1 cellular context compared by ENCODE assay signal in the genomic region with DNA sequence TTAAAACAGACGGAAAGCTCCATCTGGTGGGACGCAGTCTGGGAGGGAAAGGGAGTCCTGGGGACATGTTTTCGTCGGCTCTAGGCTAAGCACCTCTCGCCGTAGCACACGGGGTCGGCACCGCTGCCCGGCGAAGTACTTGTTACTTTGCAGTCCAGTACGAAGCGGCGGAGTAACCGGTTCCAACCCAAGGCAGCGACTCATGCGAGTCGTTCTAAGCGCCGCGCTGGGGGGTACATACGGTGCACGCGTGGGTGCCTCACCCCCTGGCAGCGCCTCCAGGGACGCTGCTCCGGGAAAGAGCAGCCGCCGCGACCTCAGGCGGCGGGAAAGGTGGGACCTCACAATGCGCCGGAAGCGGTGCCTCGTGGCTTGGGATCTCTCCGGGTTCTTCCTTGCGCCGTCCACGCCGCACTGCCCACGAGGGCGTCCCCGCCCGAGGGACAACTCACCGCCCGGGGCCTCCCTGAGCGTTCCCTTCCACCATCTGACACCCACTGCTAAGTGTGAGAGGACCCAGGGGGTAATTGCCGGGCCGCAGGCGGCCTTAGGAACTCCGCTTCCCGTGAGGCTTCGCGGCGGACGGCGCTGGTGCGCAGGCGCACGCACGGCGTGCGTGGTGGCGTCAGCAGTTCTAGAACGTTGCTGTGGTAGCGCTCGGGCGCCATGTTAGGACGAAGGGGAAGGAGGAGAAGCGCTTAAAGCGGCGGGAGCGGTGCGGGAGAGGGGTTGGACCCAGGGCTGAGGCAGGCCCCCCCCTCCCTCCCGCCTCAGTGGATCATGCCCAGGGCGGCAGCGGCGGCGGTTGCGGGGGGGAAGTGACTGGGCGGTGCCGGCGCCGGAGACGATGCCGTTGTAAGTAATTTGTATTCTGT.
TF ChIP-seq lines count a peak whose summit lies in the region.

A gene (plus strand): TSS at position 637 of the 875 bp plus-strand sequence. CDS start 211 bp downstream, at position 848.

TF ChIP-seq in HEK293, 187 proteins besides CTCF, POLR2A, EP300 and RAD21 (continued from another document and continues in another):
- TF ChIP-seq, protein P1, sequence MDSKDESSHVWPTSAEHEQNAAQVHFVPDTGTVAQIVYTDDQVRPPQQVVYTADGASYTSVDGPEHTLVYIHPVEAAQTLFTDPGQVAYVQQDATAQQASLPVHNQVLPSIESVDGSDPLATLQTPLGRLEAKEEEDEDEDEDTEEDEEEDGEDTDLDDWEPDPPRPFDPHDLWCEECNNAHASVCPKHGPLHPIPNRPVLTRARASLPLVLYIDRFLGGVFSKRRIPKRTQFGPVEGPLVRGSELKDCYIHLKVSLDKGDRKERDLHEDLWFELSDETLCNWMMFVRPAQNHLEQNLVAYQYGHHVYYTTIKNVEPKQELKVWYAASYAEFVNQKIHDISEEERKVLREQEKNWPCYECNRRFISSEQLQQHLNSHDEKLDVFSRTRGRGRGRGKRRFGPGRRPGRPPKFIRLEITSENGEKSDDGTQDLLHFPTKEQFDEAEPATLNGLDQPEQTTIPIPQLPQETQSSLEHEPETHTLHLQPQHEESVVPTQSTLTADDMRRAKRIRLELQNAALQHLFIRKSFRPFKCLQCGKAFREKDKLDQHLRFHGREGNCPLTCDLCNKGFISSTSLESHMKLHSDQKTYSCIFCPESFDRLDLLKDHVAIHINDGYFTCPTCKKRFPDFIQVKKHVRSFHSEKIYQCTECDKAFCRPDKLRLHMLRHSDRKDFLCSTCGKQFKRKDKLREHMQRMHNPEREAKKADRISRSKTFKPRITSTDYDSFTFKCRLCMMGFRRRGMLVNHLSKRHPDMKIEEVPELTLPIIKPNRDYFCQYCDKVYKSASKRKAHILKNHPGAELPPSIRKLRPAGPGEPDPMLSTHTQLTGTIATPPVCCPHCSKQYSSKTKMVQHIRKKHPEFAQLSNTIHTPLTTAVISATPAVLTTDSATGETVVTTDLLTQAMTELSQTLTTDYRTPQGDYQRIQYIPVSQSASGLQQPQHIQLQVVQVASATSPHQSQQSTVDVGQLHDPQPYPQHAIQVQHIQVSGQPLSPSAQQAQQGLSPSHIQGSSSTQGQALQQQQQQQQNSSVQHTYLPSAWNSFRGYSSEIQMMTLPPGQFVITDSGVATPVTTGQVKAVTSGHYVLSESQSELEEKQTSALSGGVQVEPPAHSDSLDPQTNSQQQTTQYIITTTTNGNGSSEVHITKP (tag by site-specific recombination; IDR thresholded peaks at IDR 0.05), result peak; percentile 98; the same call in 1 of the 2 replicates
- TF ChIP-seq, protein P2, sequence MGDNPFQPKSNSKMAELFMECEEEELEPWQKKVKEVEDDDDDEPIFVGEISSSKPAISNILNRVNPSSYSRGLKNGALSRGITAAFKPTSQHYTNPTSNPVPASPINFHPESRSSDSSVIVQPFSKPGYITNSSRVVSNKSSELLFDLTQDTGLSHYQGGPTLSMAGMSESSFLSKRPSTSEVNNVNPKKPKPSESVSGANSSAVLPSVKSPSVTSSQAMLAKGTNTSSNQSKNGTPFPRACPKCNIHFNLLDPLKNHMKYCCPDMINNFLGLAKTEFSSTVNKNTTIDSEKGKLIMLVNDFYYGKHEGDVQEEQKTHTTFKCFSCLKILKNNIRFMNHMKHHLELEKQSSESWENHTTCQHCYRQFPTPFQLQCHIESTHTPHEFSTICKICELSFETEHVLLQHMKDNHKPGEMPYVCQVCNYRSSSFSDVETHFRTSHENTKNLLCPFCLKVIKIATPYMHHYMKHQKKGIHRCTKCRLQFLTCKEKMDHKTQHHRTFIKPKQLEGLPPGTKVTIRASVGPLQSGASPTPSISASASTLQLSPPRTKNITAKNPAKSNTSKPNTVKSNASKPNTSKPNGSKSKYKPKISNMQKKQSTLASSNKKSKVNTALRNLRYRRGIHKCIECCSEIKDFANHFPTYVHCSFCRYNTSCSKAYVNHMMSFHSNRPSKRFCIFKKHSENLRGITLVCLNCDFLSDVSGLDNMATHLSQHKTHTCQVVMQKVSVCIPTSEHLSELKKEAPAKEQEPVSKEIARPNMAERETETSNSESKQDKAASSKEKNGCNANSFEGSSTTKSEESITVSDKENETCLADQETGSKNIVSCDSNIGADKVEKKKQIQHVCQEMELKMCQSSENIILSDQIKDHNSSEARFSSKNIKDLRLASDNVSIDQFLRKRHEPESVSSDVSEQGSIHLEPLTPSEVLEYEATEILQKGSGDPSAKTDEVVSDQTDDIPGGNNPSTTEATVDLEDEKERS (tag by site-specific recombination; IDR thresholded peaks at IDR 0.05), result no peak
- TF ChIP-seq IKZF3 (tag by site-specific recombination; IDR thresholded peaks at IDR 0.05) (peak; percentile 88), ZNF830 (tag by site-specific recombination; IDR thresholded peaks at IDR 0.05; ENCODE audit: low read depth) (no peak), ZNF48 (tag by site-specific recombination; IDR thresholded peaks at IDR 0.05) (no peak), ZNF302 (tag by site-specific recombination; IDR thresholded peaks at IDR 0.05; ENCODE audit: low read depth) (no peak), ZNF426 (tag by site-specific recombination; IDR thresholded peaks at IDR 0.05) (no peak), ZNF404 (tag by site-specific recombination; IDR thresholded peaks at IDR 0.05) (no peak), KLF1 (tag by site-specific recombination; IDR thresholded peaks at IDR 0.05) (peak; percentile 8), ZFHX2 (tag by site-specific recombination; conservative IDR thresholded peaks at IDR 0.05) (peak; percentile 79), ZNF114 (tag by site-specific recombination; IDR thresholded peaks at IDR 0.05) (no peak), ZNF2 (tag by site-specific recombination; IDR thresholded peaks at IDR 0.05) (peak; percentile 94), ZNF324 (tag by site-specific recombination; IDR thresholded peaks at IDR 0.05) (no peak), ZXDB (tag by site-specific recombination; IDR thresholded peaks at IDR 0.05) (peak; percentile 90), YY2 (tag by site-specific recombination; IDR thresholded peaks at IDR 0.05) (peak; percentile 40; the same call in 1 of the 2 replicates), ZNF24 (tag by site-specific recombination; IDR thresholded peaks at IDR 0.05) (peak; percentile 39; the same call in 1 of the 2 replicates), ZNF292 (tag by site-specific recombination; IDR thresholded peaks at IDR 0.05; ENCODE audit: borderline replicate concordance, low read depth) (no peak), ZNF701 (tag by site-specific recombination; IDR thresholded peaks at IDR 0.05) (no peak), SP3 (tag by site-specific recombination; IDR thresholded peaks at IDR 0.05) (no peak; the same call in 1 of the 2 replicates), ZNF174 (tag by site-specific recombination; IDR thresholded peaks at IDR 0.05) (no peak), MZF1 (tag by site-specific recombination; IDR thresholded peaks at IDR 0.05; ENCODE audit: borderline replicate concordance) (peak; percentile 29; the same call in 1 of the 2 replicates), SETDB1 (IDR thresholded peaks at IDR 0.05; ENCODE audit: insufficient read length, low read length) (no peak), ZSCAN16 (tag by site-specific recombination; IDR thresholded peaks at IDR 0.05) (no peak), ZNF501 (tag by site-specific recombination; IDR thresholded peaks at IDR 0.05) (peak; percentile 86; the same call in 1 of the 2 replicates), ZNF596 (tag by site-specific recombination; IDR thresholded peaks at IDR 0.05) (no peak; the same call in 1 of the 2 replicates), ZNF37A (tag by site-specific recombination; IDR thresholded peaks at IDR 0.05) (no peak), ZNF138 (tag by site-specific recombination; IDR thresholded peaks at IDR 0.05; ENCODE audit: borderline replicate concordance) (no peak), ZFP3 (tag by site-specific recombination; IDR thresholded peaks at IDR 0.05; ENCODE audit: low read depth) (no peak)
- TF ChIP-seq, protein P3, sequence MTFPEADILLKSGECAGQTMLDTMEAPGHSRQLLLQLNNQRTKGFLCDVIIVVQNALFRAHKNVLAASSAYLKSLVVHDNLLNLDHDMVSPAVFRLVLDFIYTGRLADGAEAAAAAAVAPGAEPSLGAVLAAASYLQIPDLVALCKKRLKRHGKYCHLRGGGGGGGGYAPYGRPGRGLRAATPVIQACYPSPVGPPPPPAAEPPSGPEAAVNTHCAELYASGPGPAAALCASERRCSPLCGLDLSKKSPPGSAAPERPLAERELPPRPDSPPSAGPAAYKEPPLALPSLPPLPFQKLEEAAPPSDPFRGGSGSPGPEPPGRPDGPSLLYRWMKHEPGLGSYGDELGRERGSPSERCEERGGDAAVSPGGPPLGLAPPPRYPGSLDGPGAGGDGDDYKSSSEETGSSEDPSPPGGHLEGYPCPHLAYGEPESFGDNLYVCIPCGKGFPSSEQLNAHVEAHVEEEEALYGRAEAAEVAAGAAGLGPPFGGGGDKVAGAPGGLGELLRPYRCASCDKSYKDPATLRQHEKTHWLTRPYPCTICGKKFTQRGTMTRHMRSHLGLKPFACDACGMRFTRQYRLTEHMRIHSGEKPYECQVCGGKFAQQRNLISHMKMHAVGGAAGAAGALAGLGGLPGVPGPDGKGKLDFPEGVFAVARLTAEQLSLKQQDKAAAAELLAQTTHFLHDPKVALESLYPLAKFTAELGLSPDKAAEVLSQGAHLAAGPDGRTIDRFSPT (tag by site-specific recombination; IDR thresholded peaks at IDR 0.05), result peak; percentile 93
- TF ChIP-seq, protein P4, sequence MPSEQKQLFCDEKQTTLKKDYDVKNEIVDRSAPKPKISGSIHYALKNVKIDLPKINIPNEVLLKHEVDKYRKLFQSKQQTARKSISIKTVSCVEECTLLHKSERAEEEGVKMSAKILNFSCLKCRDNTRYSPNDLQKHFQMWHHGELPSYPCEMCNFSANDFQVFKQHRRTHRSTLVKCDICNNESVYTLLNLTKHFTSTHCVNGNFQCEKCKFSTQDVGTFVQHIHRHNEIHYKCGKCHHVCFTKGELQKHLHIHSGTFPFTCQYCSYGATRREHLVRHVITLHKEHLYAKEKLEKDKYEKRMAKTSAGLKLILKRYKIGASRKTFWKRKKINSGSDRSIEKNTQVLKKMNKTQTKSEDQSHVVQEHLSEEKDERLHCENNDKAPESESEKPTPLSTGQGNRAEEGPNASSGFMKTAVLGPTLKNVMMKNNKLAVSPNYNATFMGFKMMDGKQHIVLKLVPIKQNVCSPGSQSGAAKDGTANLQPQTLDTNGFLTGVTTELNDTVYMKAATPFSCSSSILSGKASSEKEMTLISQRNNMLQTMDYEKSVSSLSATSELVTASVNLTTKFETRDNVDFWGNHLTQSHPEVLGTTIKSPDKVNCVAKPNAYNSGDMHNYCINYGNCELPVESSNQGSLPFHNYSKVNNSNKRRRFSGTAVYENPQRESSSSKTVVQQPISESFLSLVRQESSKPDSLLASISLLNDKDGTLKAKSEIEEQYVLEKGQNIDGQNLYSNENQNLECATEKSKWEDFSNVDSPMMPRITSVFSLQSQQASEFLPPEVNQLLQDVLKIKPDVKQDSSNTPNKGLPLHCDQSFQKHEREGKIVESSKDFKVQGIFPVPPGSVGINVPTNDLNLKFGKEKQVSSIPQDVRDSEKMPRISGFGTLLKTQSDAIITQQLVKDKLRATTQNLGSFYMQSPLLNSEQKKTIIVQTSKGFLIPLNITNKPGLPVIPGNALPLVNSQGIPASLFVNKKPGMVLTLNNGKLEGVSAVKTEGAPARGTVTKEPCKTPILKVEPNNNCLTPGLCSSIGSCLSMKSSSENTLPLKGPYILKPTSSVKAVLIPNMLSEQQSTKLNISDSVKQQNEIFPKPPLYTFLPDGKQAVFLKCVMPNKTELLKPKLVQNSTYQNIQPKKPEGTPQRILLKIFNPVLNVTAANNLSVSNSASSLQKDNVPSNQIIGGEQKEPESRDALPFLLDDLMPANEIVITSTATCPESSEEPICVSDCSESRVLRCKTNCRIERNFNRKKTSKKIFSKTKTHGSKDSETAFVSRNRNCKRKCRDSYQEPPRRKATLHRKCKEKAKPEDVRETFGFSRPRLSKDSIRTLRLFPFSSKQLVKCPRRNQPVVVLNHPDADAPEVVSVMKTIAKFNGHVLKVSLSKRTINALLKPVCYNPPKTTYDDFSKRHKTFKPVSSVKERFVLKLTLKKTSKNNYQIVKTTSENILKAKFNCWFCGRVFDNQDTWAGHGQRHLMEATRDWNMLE (tag by site-specific recombination; conservative IDR thresholded peaks at IDR 0.05; ENCODE audit: low read depth), result 0 out of 2 replicates have a peak, but pooled peaks have one; percentile 33
- TF ChIP-seq, protein P5, sequence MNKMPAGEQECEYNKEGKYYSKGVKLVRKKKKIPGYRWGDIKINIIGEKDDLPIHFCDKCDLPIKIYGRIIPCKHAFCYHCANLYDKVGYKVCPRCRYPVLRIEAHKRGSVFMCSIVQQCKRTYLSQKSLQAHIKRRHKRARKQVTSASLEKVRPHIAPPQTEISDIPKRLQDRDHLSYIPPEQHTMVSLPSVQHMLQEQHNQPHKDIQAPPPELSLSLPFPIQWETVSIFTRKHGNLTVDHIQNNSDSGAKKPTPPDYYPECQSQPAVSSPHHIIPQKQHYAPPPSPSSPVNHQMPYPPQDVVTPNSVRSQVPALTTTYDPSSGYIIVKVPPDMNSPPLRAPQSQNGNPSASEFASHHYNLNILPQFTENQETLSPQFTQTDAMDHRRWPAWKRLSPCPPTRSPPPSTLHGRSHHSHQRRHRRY (tag by site-specific recombination; IDR thresholded peaks at IDR 0.05), result no peak
- TF ChIP-seq, protein P6, sequence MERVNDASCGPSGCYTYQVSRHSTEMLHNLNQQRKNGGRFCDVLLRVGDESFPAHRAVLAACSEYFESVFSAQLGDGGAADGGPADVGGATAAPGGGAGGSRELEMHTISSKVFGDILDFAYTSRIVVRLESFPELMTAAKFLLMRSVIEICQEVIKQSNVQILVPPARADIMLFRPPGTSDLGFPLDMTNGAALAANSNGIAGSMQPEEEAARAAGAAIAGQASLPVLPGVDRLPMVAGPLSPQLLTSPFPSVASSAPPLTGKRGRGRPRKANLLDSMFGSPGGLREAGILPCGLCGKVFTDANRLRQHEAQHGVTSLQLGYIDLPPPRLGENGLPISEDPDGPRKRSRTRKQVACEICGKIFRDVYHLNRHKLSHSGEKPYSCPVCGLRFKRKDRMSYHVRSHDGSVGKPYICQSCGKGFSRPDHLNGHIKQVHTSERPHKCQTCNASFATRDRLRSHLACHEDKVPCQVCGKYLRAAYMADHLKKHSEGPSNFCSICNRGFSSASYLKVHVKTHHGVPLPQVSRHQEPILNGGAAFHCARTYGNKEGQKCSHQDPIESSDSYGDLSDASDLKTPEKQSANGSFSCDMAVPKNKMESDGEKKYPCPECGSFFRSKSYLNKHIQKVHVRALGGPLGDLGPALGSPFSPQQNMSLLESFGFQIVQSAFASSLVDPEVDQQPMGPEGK (tag by site-specific recombination; IDR thresholded peaks at IDR 0.05), result peak; percentile 68
- TF ChIP-seq, protein P7, sequence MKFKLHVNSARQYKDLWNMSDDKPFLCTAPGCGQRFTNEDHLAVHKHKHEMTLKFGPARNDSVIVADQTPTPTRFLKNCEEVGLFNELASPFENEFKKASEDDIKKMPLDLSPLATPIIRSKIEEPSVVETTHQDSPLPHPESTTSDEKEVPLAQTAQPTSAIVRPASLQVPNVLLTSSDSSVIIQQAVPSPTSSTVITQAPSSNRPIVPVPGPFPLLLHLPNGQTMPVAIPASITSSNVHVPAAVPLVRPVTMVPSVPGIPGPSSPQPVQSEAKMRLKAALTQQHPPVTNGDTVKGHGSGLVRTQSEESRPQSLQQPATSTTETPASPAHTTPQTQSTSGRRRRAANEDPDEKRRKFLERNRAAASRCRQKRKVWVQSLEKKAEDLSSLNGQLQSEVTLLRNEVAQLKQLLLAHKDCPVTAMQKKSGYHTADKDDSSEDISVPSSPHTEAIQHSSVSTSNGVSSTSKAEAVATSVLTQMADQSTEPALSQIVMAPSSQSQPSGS (tag by site-specific recombination; IDR thresholded peaks at IDR 0.05; ENCODE audit: low read depth), result no peak
